In genomic region chr15:56365075-56365711, GRCh38 we compare ENCODE assay signal across 8 cellular contexts. TPM values are rescaled to one million over a fixed set of nuclear protein-coding genes. Genes with fewer than 3 reads are reported as not detected.
DNase-seq lines count a peak whose midpoint lies in the region; ATAC-seq and TF ChIP-seq lines count a peak whose summit lies in the region.

Gene TEX9, plus strand, starts transcription at chr15:56365426. Its CDS starts 25 bp downstream, at chr15:56365451.

- H3K9ac ChIP-seq in endodermal cell (ENCODE audit: extremely low read depth, low read length, poor library complexity, severe bottlenecking) = peak within 1 kb of the TSS; percentile 60

- no peak for TF ChIP-seq CTCF in endodermal cell (conservative IDR thresholded peaks at IDR 0.05)

- H3K4me1 Mint-ChIP-seq in CD4-positive, CD25-positive, alpha-beta regulatory T cell = peaks cover 7 to 18% (median 13%) of the 10 kb centered on the region in 4 donors
- peaks cover 7% of the 10 kb centered on the region for H3K4me1 Mint-ChIP-seq in endodermal cell

- H3K27me3 ChIP-seq in CD4-positive, CD25-positive, alpha-beta regulatory T cell (ENCODE audit: control insufficient read depth, insufficient read depth, low read length) = peaks cover 27% of the 10 kb centered on the region
- H3K27me3 ChIP-seq in endodermal cell (ENCODE audit: control insufficient read depth, insufficient read depth, low read length, poor library complexity, severe bottlenecking) = no peaks in the 10 kb centered on the region

- 0 to 1% methylated on average over 25 to 45 of the region's 45 CpGs for WGBS in endodermal cell (ENCODE audit: insufficient coverage in 1 of 2, insufficient read length in 1 of 2), 2 experiments
- WGBS in mesodermal cell (ENCODE audit: insufficient coverage in 2 of 2), 2 experiments = 0% methylated on average over 35 to 37 of the region's 45 CpGs

- H3K36me3 Mint-ChIP-seq in CD4-positive, CD25-positive, alpha-beta regulatory T cell = peaks cover 4% of the 10 kb centered on the region
- H3K36me3 Mint-ChIP-seq in endodermal cell (ENCODE audit: low read depth) = no peaks in the 10 kb centered on the region

- H3K27ac Mint-ChIP-seq in CD4-positive, CD25-positive, alpha-beta regulatory T cell = peak within 1 kb of the TSS in 2 of 3 donors; percentile 29 to 53
- H3K27ac Mint-ChIP-seq in endodermal cell = peak within 1 kb of the TSS; percentile 85

- peaks cover 19% of the 10 kb centered on the region for H3K4me1 ChIP-seq in CD4-positive, CD25-positive, alpha-beta regulatory T cell (ENCODE audit: control insufficient read depth, insufficient read depth, low read length, poor library complexity, severe bottlenecking)
- H3K4me1 ChIP-seq in endodermal cell (ENCODE audit: control insufficient read depth, insufficient read depth, low read length) (no peaks in the 10 kb centered on the region), mesodermal cell (ENCODE audit: control insufficient read depth, insufficient read depth, low read length, poor library complexity, severe bottlenecking) (peaks cover 4% of the 10 kb centered on the region)

- DNase-seq in CD4-positive, CD25-positive, alpha-beta regulatory T cell = peak; percentile 23 to 79 (median 43)
- DNase-seq in NCI-H774 (lab: John Stamatoyannopoulos, UW) (peak; percentile 83), endodermal cell (peak; percentile 96)
- peak; percentile 18 to 39 for DNase-seq in activated CD8-positive, alpha-beta memory T cell treated with anti-CD3 and anti-CD28 coated beads for 1 hour (ENCODE audit: extremely low read depth in 1 of 2, low read depth in 1 of 2)
- peak; percentile 33 for DNase-seq in stimulated activated CD8-positive, alpha-beta memory T cell treated with anti-CD3 and anti-CD28 coated beads, Interleukin-15, amount 100 ng/mL, for 24 hours (ENCODE audit: low read depth)

- H3K4me3 ChIP-seq in CD4-positive, CD25-positive, alpha-beta regulatory T cell (ENCODE audit: low read depth, low read length) = peak within 1 kb of the TSS; percentile 79
- H3K4me3 ChIP-seq in endodermal cell (ENCODE audit: low read length) (peak within 1 kb of the TSS; percentile 95), mesodermal cell (ENCODE audit: extremely low read depth, insufficient read depth, low read length, poor library complexity, severe bottlenecking) (peak within 1 kb of the TSS; percentile 60)

- no peak within 1 kb of the TSS for H3K27ac ChIP-seq in CD4-positive, CD25-positive, alpha-beta regulatory T cell (ENCODE audit: insufficient read depth, low read length, poor library complexity, severe bottlenecking)
- H3K27ac ChIP-seq in endodermal cell (ENCODE audit: low read depth, low read length) (peak within 1 kb of the TSS; percentile 72), mesodermal cell (ENCODE audit: low read depth, low read length, severe bottlenecking) (peak within 1 kb of the TSS; percentile 30)

- no peaks in the 10 kb centered on the region for H3K9me3 ChIP-seq in CD4-positive, CD25-positive, alpha-beta regulatory T cell (ENCODE audit: control insufficient read depth in 2 of 2, low read length in 2 of 2)
- peaks cover 30% of the 10 kb centered on the region for H3K9me3 ChIP-seq in endodermal cell (ENCODE audit: control insufficient read depth, low read length)
- no peaks in the 10 kb centered on the region for H3K9me3 ChIP-seq in mesodermal cell (ENCODE audit: control insufficient read depth, low read length)

- no peaks in the 10 kb centered on the region for H3K36me3 ChIP-seq in CD4-positive, CD25-positive, alpha-beta regulatory T cell (ENCODE audit: control insufficient read depth, insufficient read depth, low read length)
- H3K36me3 ChIP-seq in endodermal cell (ENCODE audit: control insufficient read depth, insufficient read depth, low read length) (no peaks in the 10 kb centered on the region), mesodermal cell (ENCODE audit: control insufficient read depth, insufficient read depth, low read length) (no peaks in the 10 kb centered on the region)

- H3K9me3 Mint-ChIP-seq in CD4-positive, CD25-positive, alpha-beta regulatory T cell = peaks cover 0 to 10% (median 4%) of the 10 kb centered on the region in 7 donors
- peaks cover 22% of the 10 kb centered on the region for H3K9me3 Mint-ChIP-seq in endodermal cell

- peaks cover 62% of the 10 kb centered on the region for H3K27me3 Mint-ChIP-seq in CD4-positive, CD25-positive, alpha-beta regulatory T cell
- peaks cover 2% of the 10 kb centered on the region for H3K27me3 Mint-ChIP-seq in endodermal cell (ENCODE audit: insufficient read depth)

- ATAC-seq in CD4-positive, CD25-positive, alpha-beta regulatory T cell (ENCODE audit: low read depth in 2 of 2) = peak; percentile 71 to 74
- ATAC-seq in GM19395 (IDR thresholded peaks at IDR 0.05; ENCODE audit: unreplicated experiment) (peak; percentile 93), HG03521 (IDR thresholded peaks at IDR 0.05; ENCODE audit: unreplicated experiment) (peak; percentile 96)

- H3K4me3 Mint-ChIP-seq in CD4-positive, CD25-positive, alpha-beta regulatory T cell = peak within 1 kb of the TSS; percentile 66 to 95 (median 88)
- peak within 1 kb of the TSS; percentile 92 for H3K4me3 Mint-ChIP-seq in endodermal cell

RNA-seq across cellular contexts. Expression of gene TEX9, which starts in this region (rescaled TPM):
- total RNA-seq in CD4-positive, CD25-positive, alpha-beta regulatory T cell = 1.2 TPM
- under 1 TPM in 3 of 4 donors, not detected in 1; 0.53 to 0.92 (median 0.87) TPM for polyA plus RNA-seq in CD4-positive, CD25-positive, alpha-beta regulatory T cell
- 10 to 100 TPM in 1 of 2 donors, 1 to 10 TPM in 1; 8.7 to 10.2 TPM for total RNA-seq in endodermal cell
- 19.3 TPM for polyA plus RNA-seq in endodermal cell (2013, experiment 1 of 2)
- polyA plus RNA-seq in endodermal cell (2013, experiment 2 of 2) = 21.3 TPM
- polyA plus RNA-seq in mesodermal cell (2013, experiment 1 of 2) = 6.0 TPM
- polyA plus RNA-seq in mesodermal cell (2013, experiment 2 of 2) = 7.0 TPM

Comparison
In these comparisons a context has a peak if more than half of its experiments do, and no peak if none do; other contexts are left out.
1. DNase-seq: peak in every context shown above with its lines; median percentile 96 in endodermal cell; 83 in NCI-H774; 43 in CD4-positive, CD25-positive, alpha-beta regulatory T cell; 33 in stimulated activated CD8-positive, alpha-beta memory T cell treated with anti-CD3 and anti-CD28 coated beads, Interleukin-15, amount 100 ng/mL, for 24 hours; 28 in activated CD8-positive, alpha-beta memory T cell treated with anti-CD3 and anti-CD28 coated beads for 1 hour.